Comparison of ENCODE assay signal across 19 cellular contexts in genomic region chr5:136034492-136034891, GRCh38. TPM values are rescaled to one million over a fixed set of nuclear protein-coding genes. Genes with fewer than 3 reads are reported as not detected.
DNase-seq lines count a peak whose midpoint lies in the region; ATAC-seq and TF ChIP-seq lines count a peak whose summit lies in the region.
"Had no signal": no experiment of that assay in that cellular context is flagged by ENCODE, and none has a peak within 500 bp of the region (broad histone marks: within the 10 kb centered on the region; RNA-seq: fewer than 3 reads in every experiment).

No MANE protein-coding gene starts in this region.

- H3K36me3 Mint-ChIP-seq in central memory CD8-positive, alpha-beta T cell (ENCODE audit: insufficient read depth) = peaks cover 7% of the 10 kb centered on the region

- no peaks in the 10 kb centered on the region for H3K27me3 Mint-ChIP-seq in central memory CD8-positive, alpha-beta T cell

- TF ChIP-seq CTCF in psoas muscle (IDR thresholded peaks at IDR 0.05) (no peak), hepatocyte (IDR thresholded peaks at IDR 0.05; ENCODE audit: poor library complexity) (no peak), tibial nerve (IDR thresholded peaks at IDR 0.05) (no peak)

- H3K9me3 Mint-ChIP-seq in central memory CD8-positive, alpha-beta T cell = no peaks in the 10 kb centered on the region

- no peaks in the 10 kb centered on the region for H3K9me2 ChIP-seq in hepatocyte (replicated peaks; ENCODE audit: insufficient read depth)

- TF ChIP-seq EP300 in tibial nerve (IDR thresholded peaks at IDR 0.05) = no peak

- ATAC-seq in GM18498 (IDR thresholded peaks at IDR 0.05; ENCODE audit: unreplicated experiment) (peak; percentile 51), psoas muscle (no peak)
- ATAC-seq in central memory CD8-positive, alpha-beta T cell (replicated peaks; ENCODE audit: extremely low read depth, poor library complexity, severe bottlenecking) = no peak
- ATAC-seq: HepG2, left colon had no signal

- TF ChIP-seq POLR2A in tibial nerve (IDR thresholded peaks at IDR 0.05) = no peak

- no peaks in the 10 kb centered on the region for H3K36me3 ChIP-seq in psoas muscle (ENCODE audit: insufficient read depth in 1 of 2, low read depth in 1 of 2)
- H3K36me3 ChIP-seq in hepatocyte (replicated peaks; ENCODE audit: insufficient read depth, low read depth) = peaks cover 3% of the 10 kb centered on the region
- peaks cover 0 to 6% (median 0%) of the 10 kb centered on the region in 3 donors for H3K36me3 ChIP-seq in tibial nerve
- H3K36me3 ChIP-seq: adrenal gland, thyroid gland had no signal

- DNase-seq in NOMO-1 treated with DMSO at 0.1 percent for 48 hours (lab: John Stamatoyannopoulos, UW; ENCODE audit: unreplicated experiment) (peak; percentile 28), psoas muscle (no peak), nucleus accumbens (lab: John Stamatoyannopoulos, UW) (no peak), hepatocyte (ENCODE audit: low spot score) (no peak), tibial nerve (ENCODE audit: low spot score in 2 of 2) (no peak)
- DNase-seq in central memory CD8-positive, alpha-beta T cell (ENCODE audit: low spot score in 2 of 2) = no peak
- DNase-seq in activated T-cell treated with anti-CD3 and anti-CD28 coated beads, Interleukin-2, amount 50 U/mL, for 48 hours = no peak
- DNase-seq: adrenal gland, Calu3, left colon, MM.1S, NCI-H1930, NCI-H526 treated with DMSO at 0.1 percent for 48 hours, occipital lobe, thyroid gland had no signal

- peaks cover 6% of the 10 kb centered on the region for H3K79me2 ChIP-seq in hepatocyte

- H3K27me3 ChIP-seq in psoas muscle (ENCODE audit: insufficient read depth in 3 of 3, low read length in 2 of 3) = peaks cover 0 to 3% (median 0%) of the 10 kb centered on the region in 3 donors
- H3K27me3 ChIP-seq in hepatocyte = peaks cover 1% of the 10 kb centered on the region
- H3K27me3 ChIP-seq in tibial nerve = no peaks in the 10 kb centered on the region
- H3K27me3 ChIP-seq: adrenal gland, thyroid gland had no signal

- 58 to 68% (median 59%) methylated on average over 1 of the region's 1 CpG for WGBS in psoas muscle, 3 donors
- WGBS in hepatocyte (ENCODE audit: low lambda C conversion rate, missing lambda C conversion rate) = 86% methylated on average over 1 of the region's 1 CpG
- 58 to 60% methylated on average over 1 of the region's 1 CpG for WGBS in tibial nerve, 2 donors

- H3K4me3 Mint-ChIP-seq in central memory CD8-positive, alpha-beta T cell = no peak overlapping the region

- H3K27ac Mint-ChIP-seq in central memory CD8-positive, alpha-beta T cell (ENCODE audit: low read depth) = peak overlapping the region; percentile 82
- H3K27ac Mint-ChIP-seq: activated T-helper 2 cell treated with anti-CD3 and anti-CD28 coated beads, Interferon-gamma antibody, Interleukin-2, Interleukin-4, amounts not matched to agents 10 μg/mL and 5 μg/mL and 100 μg/mL, durations not matched to agents 14 hours and 24 hours and 36 hours had no signal

- H3K4me1 Mint-ChIP-seq in central memory CD8-positive, alpha-beta T cell = peaks cover 65% of the 10 kb centered on the region

- H3K4me1 ChIP-seq in psoas muscle (peaks cover 44% of the 10 kb centered on the region), hepatocyte (ENCODE audit: insufficient read depth) (peaks cover 18% of the 10 kb centered on the region), tibial nerve (peaks cover 0 to 65% (median 39%) of the 10 kb centered on the region in 4 donors)
- H3K4me1 ChIP-seq: adrenal gland had no signal

- H3K27ac ChIP-seq in psoas muscle (peak overlapping the region; percentile 83), hepatocyte (no peak overlapping the region), tibial nerve (peak overlapping the region in 1 of 4 donors; percentile 28)
- H3K27ac ChIP-seq: adrenal gland, thyroid gland had no signal

- intact Hi-C loops in psoas muscle (cut with DNase I) = no loop called here

- H3K9me3 ChIP-seq in psoas muscle (peaks cover 3% of the 10 kb centered on the region), hepatocyte (ENCODE audit: low read depth) (no peaks in the 10 kb centered on the region), tibial nerve (peaks cover 0 to 8% (median 0%) of the 10 kb centered on the region in 4 donors)
- H3K9me3 ChIP-seq: adrenal gland, thyroid gland had no signal

- H3K4me3 ChIP-seq in psoas muscle (no peak overlapping the region), hepatocyte (no peak overlapping the region), tibial nerve (no peak overlapping the region)
- H3K4me3 ChIP-seq: adrenal gland, skin epidermis, thyroid gland had no signal

- no peak overlapping the region for H3K4me2 ChIP-seq in hepatocyte

- no peaks in the 10 kb centered on the region for H4K20me1 ChIP-seq in hepatocyte (ENCODE audit: insufficient read depth, poor library complexity, severe bottlenecking)

- no peak overlapping the region for H2AFZ ChIP-seq in hepatocyte

RNA-seq across cellular contexts. Expression of gene TGFBI, which starts 5.7 kb away (rescaled TPM):
- 10 to 100 TPM; 24.4 to 35.9 (median 30.3) TPM for total RNA-seq in psoas muscle
- polyA plus RNA-seq in psoas muscle = 10 to 100 TPM; 18.8 to 28.3 (median 20.9) TPM
- total RNA-seq in hepatocyte = 316 and 401 TPM in 2 replicates
- 396 and 509 TPM in 2 replicates for polyA plus RNA-seq in hepatocyte
- total RNA-seq in tibial nerve = 100 to 1,000 TPM; 158 to 291 (median 212) TPM
- total RNA-seq: activated T-helper 2 cell treated with anti-CD3 and anti-CD28 coated beads, Interferon-gamma antibody, Interleukin-2, Interleukin-4, amounts not matched to agents 10 μg/mL and 5 μg/mL and 100 μg/mL, durations not matched to agents 14 hours and 24 hours and 36 hours had no signal
